In genomic region chr22:41845380-41846267, GRCh38 we compare ENCODE assay signal across 1 cellular context.
TF ChIP-seq lines count a peak whose summit lies in the region.

No MANE protein-coding gene starts in this region.

TF ChIP-seq in K562, 482 proteins besides CTCF, POLR2A, EP300 and RAD21 (continued from another document and continues in another):
- peak in 1 of 2 experiments; percentile 87; a peak in 2 of 4 replicates for TF ChIP-seq TEAD1 (CRISPR knock-in tag; IDR thresholded peaks at IDR 0.05)
- TF ChIP-seq RCOR1 (IDR thresholded peaks at IDR 0.05; ENCODE audit: borderline replicate concordance in 1 of 2, low read depth in 2 of 2, low read length in 2 of 2): peak; percentile 80 to 100; a peak in 3 of 4 replicates
- no peak for TF ChIP-seq PTTG1 (tag; IDR thresholded peaks at IDR 0.05; ENCODE audit: low read depth)
- TF ChIP-seq ZNF134 (CRISPR knock-in tag; conservative IDR thresholded peaks at IDR 0.05): no peak
- TF ChIP-seq RBM22 (IDR thresholded peaks at IDR 0.05; ENCODE audit: low read depth, low read length, poor library complexity, severe bottlenecking): no peak
- TF ChIP-seq ZC3H11A (IDR thresholded peaks at IDR 0.05; ENCODE audit: low read depth, low read length): no peak
- no peak for TF ChIP-seq FOXP4 (CRISPR knock-in tag; IDR thresholded peaks at IDR 0.05; ENCODE audit: borderline replicate concordance)
- no peak for TF ChIP-seq CREB3L1 (IDR thresholded peaks at IDR 0.05; ENCODE audit: borderline replicate concordance, low read depth)
- no peak for TF ChIP-seq ZC3H8 (IDR thresholded peaks at IDR 0.05)
- TF ChIP-seq HNRNPH1 (optimal IDR thresholded peaks at IDR 0.05; ENCODE audit: low read depth, low read length): no peak
- no peak for TF ChIP-seq ETS1 (conservative IDR thresholded peaks at IDR 0.05; ENCODE audit: control insufficient read depth, low read depth, low read length)
- TF ChIP-seq EP400 (IDR thresholded peaks at IDR 0.05): peak; percentile 58
- peak; percentile 90 for TF ChIP-seq NFIC (IDR thresholded peaks at IDR 0.05)
- TF ChIP-seq RBM39 (optimal IDR thresholded peaks at IDR 0.05; ENCODE audit: low read depth, low read length): no peak
- TF ChIP-seq ZNF12 (CRISPR knock-in tag; IDR thresholded peaks at IDR 0.05): no peak
- no peak for TF ChIP-seq ATF2 (CRISPR knock-in tag; IDR thresholded peaks at IDR 0.05)
- TF ChIP-seq CSDE1 (IDR thresholded peaks at IDR 0.05): no peak
- TF ChIP-seq ZNF282 (CRISPR knock-in tag; IDR thresholded peaks at IDR 0.05): no peak
- no peak for TF ChIP-seq GTF2F1 (IDR thresholded peaks at IDR 0.05; ENCODE audit: low read depth, low read length)
- no peak for TF ChIP-seq E2F6 (IDR thresholded peaks at IDR 0.05; ENCODE audit: borderline replicate concordance in 1 of 2, extremely low read depth in 1 of 2, insufficient read depth in 1 of 2, insufficient read length in 1 of 2, low read depth in 1 of 2, low read length in 1 of 2, poor library complexity in 1 of 2, severe bottlenecking in 1 of 2)
- TF ChIP-seq ELF4 (CRISPR knock-in tag; IDR thresholded peaks at IDR 0.05): peak; percentile 70
- TF ChIP-seq ZNF785 (CRISPR knock-in tag; IDR thresholded peaks at IDR 0.05): no peak
- no peak for TF ChIP-seq ESRRB (CRISPR knock-in tag; IDR thresholded peaks at IDR 0.05; ENCODE audit: borderline replicate concordance)
- no peak for TF ChIP-seq PCBP2 (IDR thresholded peaks at IDR 0.05; ENCODE audit: low read depth, low read length, poor library complexity, severe bottlenecking)
- TF ChIP-seq E2F8 (IDR thresholded peaks at IDR 0.05; ENCODE audit: low read depth, partially characterized antibody): no peak
- TF ChIP-seq ZFPM2 (CRISPR knock-in tag; IDR thresholded peaks at IDR 0.05): no peak
- no peak for TF ChIP-seq SRSF7 (optimal IDR thresholded peaks at IDR 0.05; ENCODE audit: low read depth, low read length)
- no peak for TF ChIP-seq PATZ1 (CRISPR knock-in tag; IDR thresholded peaks at IDR 0.05; ENCODE audit: borderline replicate concordance)
- no peak for TF ChIP-seq NKRF (IDR thresholded peaks at IDR 0.05; ENCODE audit: borderline replicate concordance)
- no peak for TF ChIP-seq SRSF9 (IDR thresholded peaks at IDR 0.05; ENCODE audit: borderline replicate concordance, low read depth, low read length)
- no peak for TF ChIP-seq IRF9 (tag; IDR thresholded peaks at IDR 0.05)
- no peak for TF ChIP-seq ETS2 (tag; IDR thresholded peaks at IDR 0.05; ENCODE audit: borderline replicate concordance, poor library complexity, severe bottlenecking)
- TF ChIP-seq SNIP1 (IDR thresholded peaks at IDR 0.05; ENCODE audit: low read depth): no peak
- TF ChIP-seq MLLT1 (IDR thresholded peaks at IDR 0.05): no peak
- no peak for TF ChIP-seq FIP1L1 (IDR thresholded peaks at IDR 0.05; ENCODE audit: low read depth, low read length, poor library complexity, severe bottlenecking)
- no peak for TF ChIP-seq HDGF (IDR thresholded peaks at IDR 0.05)
- TF ChIP-seq MTA2 (IDR thresholded peaks at IDR 0.05; ENCODE audit: low read depth): peak; percentile 95
- TF ChIP-seq L3MBTL2 (IDR thresholded peaks at IDR 0.05): no peak
- no peak for TF ChIP-seq TEAD2 (tag; IDR thresholded peaks at IDR 0.05)
- TF ChIP-seq MCM5 (IDR thresholded peaks at IDR 0.05; ENCODE audit: low read depth): no peak
- no peak for TF ChIP-seq THAP12 (CRISPR knock-in tag; IDR thresholded peaks at IDR 0.05)
